Comparison of ENCODE assay signal across 28 cellular contexts in the genomic region with DNA sequence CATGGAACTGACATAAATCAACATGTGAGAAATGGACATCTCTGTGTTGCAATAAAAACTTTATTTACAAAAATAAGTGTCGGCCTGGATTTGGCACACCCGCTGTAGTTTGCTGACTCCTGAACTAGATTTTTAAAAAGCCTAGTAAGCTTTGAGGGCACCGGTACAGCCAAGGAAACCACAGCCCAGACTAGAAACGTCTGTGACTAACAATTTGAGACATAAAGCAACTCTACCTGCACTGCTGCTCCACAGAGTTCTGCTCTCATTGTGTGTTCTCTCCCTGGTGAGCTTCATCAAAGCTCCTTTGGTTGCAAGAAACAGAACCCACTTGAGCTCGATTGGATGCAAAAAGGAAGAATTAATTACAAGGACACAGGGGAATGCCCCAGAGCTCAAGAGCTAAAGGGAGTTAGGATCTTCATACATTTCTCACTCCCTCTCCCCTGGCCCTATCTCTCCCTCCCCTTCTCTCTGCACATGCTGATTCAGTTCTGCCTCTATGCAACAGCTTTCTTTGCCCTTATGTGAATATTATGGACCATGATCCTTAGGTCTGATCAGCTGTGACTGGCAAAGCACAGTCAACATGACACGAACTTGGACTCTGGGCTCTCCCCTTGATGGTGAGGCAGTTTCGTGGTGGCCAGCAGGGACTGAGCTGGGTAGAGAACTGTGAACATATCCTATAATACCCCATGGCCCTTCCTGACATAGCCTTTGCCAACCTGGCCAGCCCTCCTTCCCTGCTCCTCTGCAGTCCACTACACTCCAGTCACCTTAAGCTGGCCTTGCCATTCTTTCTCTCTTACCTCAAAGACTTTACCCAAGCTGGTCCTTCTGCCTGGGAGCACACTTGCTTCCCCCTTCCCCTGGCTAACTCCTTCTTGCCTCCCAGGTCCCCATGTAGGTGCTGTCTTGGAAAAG.
"Had no signal": no experiment of that assay in that cellular context is flagged by ENCODE, and none has a peak within 500 bp of the region (broad histone marks: within the 10 kb centered on the region; RNA-seq: fewer than 3 reads in every experiment).

No MANE protein-coding gene starts in this region.

- H3K4me2 ChIP-seq: hepatocyte had no signal

- H3K36me3 Mint-ChIP-seq: activated naive CD8-positive, alpha-beta T cell treated with anti-CD3 and anti-CD28 coated beads, Interleukin-2, amount 10 ng/mL, durations not matched to agents 7 days and 5 days had no signal

- H3K9me3 Mint-ChIP-seq: activated CD8-positive, alpha-beta T cell treated with anti-CD3 and anti-CD28 coated beads for 36 hours; activated naive CD8-positive, alpha-beta T cell treated with anti-CD3 and anti-CD28 coated beads, Interleukin-2, amount 10 ng/mL, durations not matched to agents 7 days and 5 days; nephron progenitor cell had no signal

- H3K27ac Mint-ChIP-seq: activated CD8-positive, alpha-beta T cell treated with anti-CD3 and anti-CD28 coated beads for 36 hours; activated naive CD8-positive, alpha-beta T cell treated with anti-CD3 and anti-CD28 coated beads, Interleukin-2, amount 10 ng/mL, durations not matched to agents 7 days and 5 days; nephron progenitor cell; progenitor cell of endocrine pancreas; T-helper 17 cell had no signal

- ATAC-seq: activated CD8-positive, alpha-beta T cell treated with anti-CD3 and anti-CD28 coated beads for 36 hours; gastrocnemius medialis; mucosa of descending colon; sciatic nerve; T-helper 17 cell had no signal

- H3K9me3 ChIP-seq: gastrocnemius medialis, left ventricle myocardium inferior, mucosa of descending colon, ovary, tibial nerve, uterus had no signal

- H3K4me3 Mint-ChIP-seq: activated CD8-positive, alpha-beta T cell treated with anti-CD3 and anti-CD28 coated beads for 36 hours; activated naive CD8-positive, alpha-beta T cell treated with anti-CD3 and anti-CD28 coated beads, Interleukin-2, amount 10 ng/mL, durations not matched to agents 7 days and 5 days; nephron progenitor cell; T-helper 17 cell had no signal

- H3K4me1 Mint-ChIP-seq: activated naive CD8-positive, alpha-beta T cell treated with anti-CD3 and anti-CD28 coated beads, Interleukin-2, amount 10 ng/mL, durations not matched to agents 7 days and 5 days; nephron progenitor cell; T-helper 17 cell had no signal

- DNase-seq: activated CD4-positive, alpha-beta T cell treated with anti-CD3 and anti-CD28 coated beads, Interleukin-2, amount 50 U/mL, for 1 hour; activated CD4-positive, CD25-positive, alpha-beta regulatory T cell treated with anti-CD3 and anti-CD28 coated beads, Interleukin-2, amount 50 U/mL, for 72 hours; activated CD8-positive, alpha-beta T cell treated with anti-CD3 and anti-CD28 coated beads for 36 hours; activated effector memory CD4-positive, alpha-beta T cell treated with Interleukin-2 at 50 U/mL for 16 hours; activated naive CD4-positive, alpha-beta T cell treated with Interleukin-2 at 50 U/mL for 16 hours; activated naive CD8-positive, alpha-beta T cell treated with anti-CD3 and anti-CD28 coated beads, Interleukin-2, amount 10 ng/mL, durations not matched to agents 7 days and 5 days; activated T-cell treated with anti-CD3 and anti-CD28 coated beads, Interleukin-2, amount 50 U/mL, for 48 hours; brain microvascular endothelial cell; dorsolateral prefrontal cortex; effector memory CD4-positive, alpha-beta T cell; gastrocnemius medialis; glutamatergic neuron; islet precursor cell; left ventricle myocardium inferior; mucosa of descending colon; nephron progenitor cell; ovary; stimulated activated CD4-positive, alpha-beta T cell treated with anti-CD3 and anti-CD28 coated beads, Interleukin-12 subunit alpha, Interleukin-12 subunit beta, amount 100 ng/mL, for 4 hours; stimulated activated CD4-positive, alpha-beta T cell treated with anti-CD3 and anti-CD28 coated beads, Interleukin-4, amount 100 ng/mL, for 1 hour; T-helper 17 cell; T1000; uterus had no signal

- H3K36me3 ChIP-seq: brain microvascular endothelial cell, gastrocnemius medialis, left ventricle myocardium inferior, ovary, tibial nerve, uterus had no signal

- H2AFZ ChIP-seq: hepatocyte had no signal

- H3K4me3 ChIP-seq: coronary artery, dorsolateral prefrontal cortex, gastrocnemius medialis, hepatocyte, left ventricle myocardium inferior, mucosa of descending colon, ovary, skin epidermis, tibial nerve, uterus had no signal

- H3K4me1 ChIP-seq: gastrocnemius medialis, left ventricle myocardium inferior, tibial nerve, uterus had no signal

- H3K27me3 Mint-ChIP-seq: progenitor cell of endocrine pancreas had no signal

- H3K27me3 ChIP-seq: brain microvascular endothelial cell, gastrocnemius medialis, hepatocyte, ovary, tibial nerve, uterus had no signal

- H3K79me2 ChIP-seq: hepatocyte had no signal
